10 cellular contexts compared by ENCODE assay signal in genomic region chr13:95298971-95299627, GRCh38. TPM values are rescaled to one million over a fixed set of nuclear protein-coding genes. Genes with fewer than 3 reads are reported as not detected.
DNase-seq lines count a peak whose midpoint lies in the region; ATAC-seq, FAIRE-seq and TF ChIP-seq lines count a peak whose summit lies in the region.
"Had no signal": no experiment of that assay in that cellular context is flagged by ENCODE, and none has a peak within 500 bp of the region (broad histone marks: within the 10 kb centered on the region; RNA-seq: fewer than 3 reads in every experiment).

No MANE protein-coding gene starts in this region.

- H3K36me3 Mint-ChIP-seq in activated CD8-positive, alpha-beta T cell treated with anti-CD3 and anti-CD28 coated beads, Interleukin-2, amount 10 ng/mL, durations not matched to agents 7 days and 5 days (ENCODE audit: low read depth) = no peaks in the 10 kb centered on the region

- no peak for TF ChIP-seq EP300 in A549 (IDR thresholded peaks at IDR 0.05)

- H3K27ac Mint-ChIP-seq in activated CD8-positive, alpha-beta T cell treated with anti-CD3 and anti-CD28 coated beads, Interleukin-2, amount 10 ng/mL, durations not matched to agents 7 days and 5 days = no peak overlapping the region

- H3K4me1 Mint-ChIP-seq in activated CD8-positive, alpha-beta T cell treated with anti-CD3 and anti-CD28 coated beads, Interleukin-2, amount 10 ng/mL, durations not matched to agents 7 days and 5 days (ENCODE audit: low read depth) = peaks cover 23% of the 10 kb centered on the region

- no peaks in the 10 kb centered on the region for H3K9me3 Mint-ChIP-seq in activated CD8-positive, alpha-beta T cell treated with anti-CD3 and anti-CD28 coated beads, Interleukin-2, amount 10 ng/mL, durations not matched to agents 7 days and 5 days (ENCODE audit: insufficient read depth)
- H3K9me3 Mint-ChIP-seq: dendritic cell treated with granulocyte-macrophage colony-stimulating factor and Interleukin-4, amounts not matched to agents 40 ng/mL and 50 ng/mL, for 4 days had no signal

- H3K27me3 Mint-ChIP-seq in activated CD8-positive, alpha-beta T cell treated with anti-CD3 and anti-CD28 coated beads, Interleukin-2, amount 10 ng/mL, durations not matched to agents 7 days and 5 days (ENCODE audit: low read depth) = peaks cover 9% of the 10 kb centered on the region

- POLR2A ChIA-PET in A549 (lab: Yijun Ruan, JAX) = interaction anchor here (0.9 kb wide), 1 partner anchor 43 kb away, joined by 4 read pairs; no protein-coding TSS in a partner anchor
- POLR2A ChIA-PET in activated CD8-positive, alpha-beta T cell treated with anti-CD3 and anti-CD28 coated beads, Interleukin-2, amount 10 ng/mL, durations not matched to agents 7 days and 5 days (lab: Charles Lee) = no interaction called here

- no peak for TF ChIP-seq POLR2A in A549 (IDR thresholded peaks at IDR 0.05; ENCODE audit: low read length)

- 37% methylated on average over 11 of the region's 11 CpGs for WGBS in A549 (ENCODE audit: missing lambda C conversion rate)

- ATAC-seq in A549 (no peak), GM19324 (IDR thresholded peaks at IDR 0.05; ENCODE audit: low FRiP score, unreplicated experiment) (no peak), HG02610 (IDR thresholded peaks at IDR 0.05; ENCODE audit: unreplicated experiment) (no peak)
- ATAC-seq in activated CD8-positive, alpha-beta T cell treated with anti-CD3 and anti-CD28 coated beads, Interleukin-2, amount 10 ng/mL, durations not matched to agents 7 days and 5 days = no peak

- peak overlapping the region; percentile 90 to 96 for H3K27ac ChIP-seq in A549

- H3K4me3 Mint-ChIP-seq in activated CD8-positive, alpha-beta T cell treated with anti-CD3 and anti-CD28 coated beads, Interleukin-2, amount 10 ng/mL, durations not matched to agents 7 days and 5 days = peak overlapping the region; percentile 45

- TF ChIP-seq RAD21 in A549 (conservative IDR thresholded peaks at IDR 0.05 in 1 of 2, IDR thresholded peaks at IDR 0.05 in 1 of 2) = no peak

- peak overlapping the region; percentile 71; the same call in 1 of the 3 replicates for H3K4me3 ChIP-seq in A549

- H3K4me2 ChIP-seq in A549 = peak overlapping the region; percentile 94

- H3K9me3 ChIP-seq in A549 = no peaks in the 10 kb centered on the region

- peaks cover 56% of the 10 kb centered on the region for H3K4me1 ChIP-seq in A549

- no peak for TF ChIP-seq CTCF in A549 (IDR thresholded peaks at IDR 0.05)

- CTCF ChIA-PET in A549 (lab: Yijun Ruan, JAX) = interaction anchor here (0.9 to 7.2 kb wide), 6 partner anchors 52 to 109 kb away, joined by 3 to 52 read pairs (median 21); no protein-coding TSS in a partner anchor
- CTCF ChIA-PET in activated CD8-positive, alpha-beta T cell treated with anti-CD3 and anti-CD28 coated beads, Interleukin-2, amount 10 ng/mL, durations not matched to agents 7 days and 5 days (lab: Charles Lee) = interaction anchor here (0.7 to 2.8 kb wide), 6 partner anchors 82 to 179 kb away, joined by 3 to 13 read pairs (median 4); no protein-coding TSS in a partner anchor

- DNase-seq in A549 (ENCODE audit: low read depth in 1 of 2, low spot score in 1 of 2) = peak in 1 of 2 experiments; percentile 60
- DNase-seq in HCEC 1CT = peak; percentile 87
- no peak for DNase-seq in activated CD8-positive, alpha-beta T cell treated with anti-CD3 and anti-CD28 coated beads, Interleukin-2, amount 10 ng/mL, durations not matched to agents 7 days and 5 days
- peak; percentile 60 for DNase-seq in islet precursor cell
- DNase-seq in RPMI8226 = no peak
- DNase-seq in stimulated activated CD8-positive, alpha-beta memory T cell treated with anti-CD3 and anti-CD28 coated beads, Interleukin-4, amount 100 ng/mL, for 48 hours = no peak
- DNase-seq: DND-41 had no signal

- FAIRE-seq in A549 (lab: Jason Lieb, UNC) = no peak

TF ChIP-seq in A549, 52 proteins besides CTCF, POLR2A, EP300 and RAD21:
- TF ChIP-seq HMGXB4 (CRISPR knock-in tag; IDR thresholded peaks at IDR 0.05; ENCODE audit: borderline replicate concordance) (no peak), BCL3 (IDR thresholded peaks at IDR 0.05) (no peak), RARB (CRISPR knock-in tag; IDR thresholded peaks at IDR 0.05) (no peak), HOXA7 (CRISPR knock-in tag; IDR thresholded peaks at IDR 0.05) (no peak), USF2 (IDR thresholded peaks at IDR 0.05) (peak; percentile 29; the same call in 1 of the 2 replicates), ATOH8 (CRISPR knock-in tag; IDR thresholded peaks at IDR 0.05; ENCODE audit: low read depth) (no peak), HOXB5 (CRISPR knock-in tag; IDR thresholded peaks at IDR 0.05) (no peak), RCOR1 (IDR thresholded peaks at IDR 0.05; ENCODE audit: low read depth, low read length) (no peak), MAX (IDR thresholded peaks at IDR 0.05) (peak; percentile 40; the same call in 1 of the 2 replicates), ZC3H11A (IDR thresholded peaks at IDR 0.05) (no peak), NR3C1 (IDR thresholded peaks at IDR 0.05) (no peak), BHLHE40 (IDR thresholded peaks at IDR 0.05; ENCODE audit: low read depth, low read length) (no peak), ESRRA (IDR thresholded peaks at IDR 0.05; ENCODE audit: borderline replicate concordance, low read length) (no peak), FOSL2 (IDR thresholded peaks at IDR 0.05) (0 out of 2 replicates have a peak, but pooled peaks have one; percentile 9), FOSL2 (CRISPR knock-in tag; IDR thresholded peaks at IDR 0.05) (no peak)

RNA-seq across cellular contexts. Expression of gene ABCC4, which starts 2.2 kb away (rescaled TPM):
- polyA plus RNA-seq in A549 (2011; rRNA removed) (46.4 and 56.2 TPM in 2 replicates), A549 (2017; fragmentation: RNase III; extraction: RNeasy Plus Mini Kit Qiagen cat#74134 plus additional on column Dnase treatment) (23.5 to 26.0 TPM (median 24.2 TPM) in 3 replicates)
- polyA plus RNA-seq in A549 (2012; cell fraction: cytosol; rRNA removed) = 10.1 and 11.9 TPM in 2 replicates
- polyA plus RNA-seq in A549 (2012; cell fraction: nucleus; rRNA removed) = 12.6 and 16.8 TPM in 2 replicates
- 154 and 157 TPM in 2 replicates for polyA minus RNA-seq in A549 (2011; rRNA and poly(A)+ RNA removed)
- total RNA-seq in activated CD8-positive, alpha-beta T cell treated with anti-CD3 and anti-CD28 coated beads, Interleukin-2, amount 10 ng/mL, durations not matched to agents 7 days and 5 days = 1 to 10 TPM; 5.7 to 6.1 TPM

Comparison
In these comparisons a context has a peak if more than half of its experiments do, and no peak if none do; other contexts are left out.
1. DNase-seq: peak in HCEC 1CT (single experiment) and islet precursor cell (single experiment); none in activated CD8-positive, alpha-beta T cell treated with anti-CD3 and anti-CD28 coated beads, Interleukin-2, amount 10 ng/mL, durations not matched to agents 7 days and 5 days (single experiment), RPMI8226 (single experiment) and stimulated activated CD8-positive, alpha-beta memory T cell treated with anti-CD3 and anti-CD28 coated beads, Interleukin-4, amount 100 ng/mL, for 48 hours (single experiment).